In the genomic region with DNA sequence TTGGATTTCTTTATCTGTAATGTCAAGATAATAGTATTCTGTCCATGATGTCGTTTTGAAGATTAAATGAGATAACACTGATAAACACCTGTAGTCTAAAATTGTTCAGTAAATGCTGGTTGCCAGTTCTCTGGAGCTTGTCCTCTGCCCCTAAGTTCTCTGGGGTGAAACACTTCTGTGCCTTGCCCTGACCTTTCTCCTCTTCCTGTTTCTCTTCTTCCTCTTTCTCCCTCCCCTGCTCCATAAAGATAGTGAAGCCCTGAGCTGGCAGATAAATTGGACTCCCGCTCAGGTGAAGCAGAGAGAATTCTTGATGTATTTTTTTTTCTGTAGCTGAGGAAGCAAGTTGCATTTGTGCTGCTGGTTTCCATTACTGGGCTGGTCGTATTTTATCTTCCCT, we compare ENCODE assay signal across 21 cellular contexts.
A peak's percentile ranks its signal among the peaks of the same experiment; 100 is the strongest.
DNase-seq lines count a peak whose midpoint lies in the region; ATAC-seq, FAIRE-seq and TF ChIP-seq lines count a peak whose summit lies in the region.
"Had no signal": no experiment of that assay in that cellular context is flagged by ENCODE, and none has a peak within 500 bp of the region (broad histone marks: within the 10 kb centered on the region; RNA-seq: fewer than 3 reads in every experiment).

No MANE protein-coding gene starts in this region.

- no peaks in the 10 kb centered on the region for H3K36me3 ChIP-seq in K562 (ENCODE audit: control insufficient read depth, insufficient read depth, low read length)
- no peaks in the 10 kb centered on the region for H3K36me3 ChIP-seq in uterus
- no peaks in the 10 kb centered on the region for H3K36me3 ChIP-seq in gastroesophageal sphincter
- H3K36me3 ChIP-seq: BE2C had no signal

- no peaks in the 10 kb centered on the region for H3K27me3 Mint-ChIP-seq in activated T-helper 2 cell treated with anti-CD3 and anti-CD28 coated beads, Interferon-gamma antibody, Interleukin-2, Interleukin-4, amounts not matched to agents 10 μg/mL and 5 μg/mL and 100 μg/mL, durations not matched to agents 14 hours and 24 hours and 36 hours (ENCODE audit: low read depth)

- no peaks in the 10 kb centered on the region for H3K79me2 ChIP-seq in K562 (ENCODE audit: control insufficient read depth, insufficient read depth, low read length)

- no peak for TF ChIP-seq EP300 in K562 (IDR thresholded peaks at IDR 0.05; ENCODE audit: low read length)
- TF ChIP-seq EP300 in gastroesophageal sphincter (IDR thresholded peaks at IDR 0.05) = no peak

- no peak overlapping the region for H3K9ac ChIP-seq in K562 (ENCODE audit: insufficient read depth in 1 of 2, low read depth in 2 of 2, low read length in 2 of 2)

- TF ChIP-seq CTCF in K562 (IDR thresholded peaks at IDR 0.05 in 2 of 3, conservative IDR thresholded peaks at IDR 0.05 in 1 of 3; ENCODE audit: insufficient read depth in 2 of 3, low read depth in 1 of 3, low read length in 3 of 3) (no peak), uterus (IDR thresholded peaks at IDR 0.05) (no peak), gastroesophageal sphincter (IDR thresholded peaks at IDR 0.05) (no peak)

- peaks cover 21% of the 10 kb centered on the region for H3K4me1 Mint-ChIP-seq in activated T-helper 2 cell treated with anti-CD3 and anti-CD28 coated beads, Interferon-gamma antibody, Interleukin-2, Interleukin-4, amounts not matched to agents 10 μg/mL and 5 μg/mL and 100 μg/mL, durations not matched to agents 14 hours and 24 hours and 36 hours (ENCODE audit: low read depth)

- H3K27me3 ChIP-seq in K562 (ENCODE audit: control insufficient read depth in 2 of 2, insufficient read depth in 2 of 2, low read length in 2 of 2) (no peaks in the 10 kb centered on the region), uterus (no peaks in the 10 kb centered on the region), gastroesophageal sphincter (no peaks in the 10 kb centered on the region)
- H3K27me3 ChIP-seq: BE2C had no signal

- H4K20me1 ChIP-seq in K562 (replicated peaks; ENCODE audit: control insufficient read depth, insufficient read depth, low read length) = no peaks in the 10 kb centered on the region

- no peaks in the 10 kb centered on the region for H3K4me1 ChIP-seq in K562 (replicated peaks in 1 of 2; ENCODE audit: control insufficient read depth in 2 of 2, insufficient read depth in 2 of 2, low read length in 2 of 2)
- no peaks in the 10 kb centered on the region for H3K4me1 ChIP-seq in uterus
- no peaks in the 10 kb centered on the region for H3K4me1 ChIP-seq in gastroesophageal sphincter
- H3K4me1 ChIP-seq: BE2C had no signal

- no peak for TF ChIP-seq POLR2A in K562 (conservative IDR thresholded peaks at IDR 0.05)
- no peak for TF ChIP-seq POLR2A in uterus (IDR thresholded peaks at IDR 0.05)
- no peak for TF ChIP-seq POLR2A in gastroesophageal sphincter (IDR thresholded peaks at IDR 0.05)

- H3K9me1 ChIP-seq in K562 (ENCODE audit: control insufficient read depth, insufficient read depth, low read length) = no peaks in the 10 kb centered on the region

- POLR2A ChIA-PET in K562 (lab: Yijun Ruan, JAX) = interaction anchor here (0.6 kb wide), 1 partner anchor 507 kb away, joined by 3 read pairs; no protein-coding TSS in a partner anchor

- ATAC-seq in K562 (no peak), gastroesophageal sphincter (no peak), HG03175 (IDR thresholded peaks at IDR 0.05; ENCODE audit: unreplicated experiment) (no peak)

- H3K27ac Mint-ChIP-seq in activated T-helper 2 cell treated with anti-CD3 and anti-CD28 coated beads, Interferon-gamma antibody, Interleukin-2, Interleukin-4, amounts not matched to agents 10 μg/mL and 5 μg/mL and 100 μg/mL, durations not matched to agents 14 hours and 24 hours and 36 hours = no peak overlapping the region

- intact Hi-C loops in K562 (cut with micrococcal nuclease) = no loop called here
- intact Hi-C loops in uterus (cut with DNase I; ENCODE audit: low total_unique reads) = no loop called here
- intact Hi-C loops in activated T-helper 2 cell treated with anti-CD3 and anti-CD28 coated beads, Interferon-gamma antibody, Interleukin-2, Interleukin-4, amounts not matched to agents 10 μg/mL and 5 μg/mL and 100 μg/mL, durations not matched to agents 14 hours and 24 hours and 36 hours (cut with micrococcal nuclease) = no loop called here

- in situ Hi-C loops in K562 (cut with MboI) = no loop called here

- no peaks in the 10 kb centered on the region for H3K36me3 Mint-ChIP-seq in activated T-helper 2 cell treated with anti-CD3 and anti-CD28 coated beads, Interferon-gamma antibody, Interleukin-2, Interleukin-4, amounts not matched to agents 10 μg/mL and 5 μg/mL and 100 μg/mL, durations not matched to agents 14 hours and 24 hours and 36 hours (ENCODE audit: low read depth)
- H3K36me3 Mint-ChIP-seq: CD4-positive, alpha-beta memory T cell had no signal

- H3K4me3 ChIP-seq in K562 (no peak overlapping the region), uterus (no peak overlapping the region), gastroesophageal sphincter (no peak overlapping the region)
- H3K4me3 ChIP-seq: SK-N-MC had no signal

- CTCF ChIA-PET in K562 (lab: Yijun Ruan, JAX; ENCODE audit: low intra/inter-chr PET ratio) = no interaction called here

- no peak overlapping the region for H3K4me2 ChIP-seq in K562 (ENCODE audit: insufficient read depth, low read length)

- no peak overlapping the region for H2AFZ ChIP-seq in K562 (ENCODE audit: low read depth, low read length)

- no peak for TF ChIP-seq RAD21 in K562 (CRISPR knock-in tag; conservative IDR thresholded peaks at IDR 0.05 in 1 of 2, IDR thresholded peaks at IDR 0.05 in 1 of 2)

- FAIRE-seq in K562 (lab: Jason Lieb, UNC) = no peak
- FAIRE-seq: RCC 7860 had no signal

- BruUV-seq in K562 (replicated peaks; lab: Mats Ljungman, UMichigan) = no TSS peak

- H3K27ac ChIP-seq in K562 (ENCODE audit: extremely low read depth, low read depth, low read length) = no peak overlapping the region
- peak overlapping the region; percentile 21 to 32 for H3K27ac ChIP-seq in uterus
- no peak overlapping the region for H3K27ac ChIP-seq in gastroesophageal sphincter
- H3K27ac ChIP-seq: SK-N-MC had no signal

- DNase-seq in MV-4-11 (lab: John Stamatoyannopoulos, UW) (peak; percentile 41), SKM-1 (lab: John Stamatoyannopoulos, UW; ENCODE audit: unreplicated experiment) (peak; percentile 37), K562 (ENCODE audit: extremely low read depth in 1 of 4, low spot score in 3 of 4) (peak in 1 of 4 experiments; percentile 1), uterus (no peak)
- DNase-seq in activated T-helper 2 cell treated with anti-CD3 and anti-CD28 coated beads, Interferon-gamma antibody, Interleukin-2, Interleukin-4, amounts not matched to agents 10 μg/mL and 5 μg/mL and 100 μg/mL, durations not matched to agents 14 hours and 24 hours and 36 hours (ENCODE audit: low spot score) = no peak
- DNase-seq: BE2C; Calu3; CD4-positive, alpha-beta memory T cell; H9; Kasumi-1; MM.1S; NCI-H1417 treated with DMSO at 0.1 percent for 48 hours; NCI-H2029; NCI-H2171; NCI-H446; NCI-H69; Right ventricle myocardium superior had no signal

- H3K9me3 ChIP-seq in K562 (replicated peaks; ENCODE audit: control insufficient read depth, insufficient read depth, low read depth, low read length) = no peaks in the 10 kb centered on the region
- no peaks in the 10 kb centered on the region for H3K9me3 ChIP-seq in uterus
- no peaks in the 10 kb centered on the region for H3K9me3 ChIP-seq in gastroesophageal sphincter
- H3K9me3 ChIP-seq: BE2C had no signal

- H3K4me3 Mint-ChIP-seq in activated T-helper 2 cell treated with anti-CD3 and anti-CD28 coated beads, Interferon-gamma antibody, Interleukin-2, Interleukin-4, amounts not matched to agents 10 μg/mL and 5 μg/mL and 100 μg/mL, durations not matched to agents 14 hours and 24 hours and 36 hours (ENCODE audit: low read depth) = no peak overlapping the region
- H3K4me3 Mint-ChIP-seq: H9 had no signal

- WGBS in K562 (ENCODE audit: insufficient coverage, low coverage, missing lambda C conversion rate) = 0% methylated on average over 3 of the region's 3 CpGs
- 21 to 62% methylated on average over 3 of the region's 3 CpGs for WGBS in gastroesophageal sphincter (ENCODE audit: low coverage in 1 of 2), 2 donors

- H3K9me3 Mint-ChIP-seq in activated T-helper 2 cell treated with anti-CD3 and anti-CD28 coated beads, Interferon-gamma antibody, Interleukin-2, Interleukin-4, amounts not matched to agents 10 μg/mL and 5 μg/mL and 100 μg/mL, durations not matched to agents 14 hours and 24 hours and 36 hours = no peaks in the 10 kb centered on the region
- H3K9me3 Mint-ChIP-seq: CD4-positive, alpha-beta memory T cell; H9 had no signal

TF ChIP-seq in K562, 482 proteins besides CTCF, POLR2A, EP300 and RAD21:
- TF ChIP-seq SPI1 (IDR thresholded peaks at IDR 0.05; ENCODE audit: borderline replicate concordance, low read depth, low read length) = peak; percentile 62; the same call in 1 of the 2 replicates
- no peak for TF ChIP-seq ELF2 (CRISPR knock-in tag; IDR thresholded peaks at IDR 0.05)

Comparison
In these comparisons a context has a peak if more than half of its experiments do, and no peak if none do; other contexts are left out.
1. DNase-seq: peak in MV-4-11 (single experiment) and SKM-1 (single experiment); none in uterus (0 of 2) and activated T-helper 2 cell treated with anti-CD3 and anti-CD28 coated beads, Interferon-gamma antibody, Interleukin-2, Interleukin-4, amounts not matched to agents 10 μg/mL and 5 μg/mL and 100 μg/mL, durations not matched to agents 14 hours and 24 hours and 36 hours (single experiment).
2. H3K27ac ChIP-seq: peak in uterus (2 of 2); none in K562 (single experiment) and gastroesophageal sphincter (0 of 4).